Comparison of ENCODE assay signal across 1 cellular context in the genomic region with DNA sequence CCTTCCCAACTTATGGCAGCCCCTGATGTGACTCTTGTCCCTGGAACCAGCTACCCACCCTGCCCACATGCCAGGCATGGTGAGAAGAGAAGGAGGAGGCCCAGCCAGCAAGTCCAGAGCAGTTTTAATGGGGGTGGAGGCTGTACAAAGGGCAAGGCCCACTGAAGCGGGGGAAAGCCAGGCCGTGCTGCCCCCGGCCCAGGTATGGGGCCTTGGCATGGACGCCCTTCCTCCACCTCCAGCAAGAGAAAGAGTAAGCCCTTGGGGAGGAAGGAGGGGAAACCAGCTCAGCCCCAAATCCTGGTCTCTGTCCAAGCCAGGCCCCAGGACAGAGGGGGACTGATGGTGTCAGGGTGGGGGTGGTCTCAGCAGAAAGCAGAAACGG.
TF ChIP-seq lines count a peak whose summit lies in the region.

No MANE protein-coding gene starts in this region.

TF ChIP-seq in A549, 52 proteins besides CTCF, POLR2A, EP300 and RAD21:
- TF ChIP-seq TP53 (CRISPR knock-in tag; IDR thresholded peaks at IDR 0.05) (no peak), CEBPB (IDR thresholded peaks at IDR 0.05) (no peak), ZSCAN20 (CRISPR knock-in tag; IDR thresholded peaks at IDR 0.05) (no peak), FOSB (CRISPR knock-in tag; IDR thresholded peaks at IDR 0.05) (no peak), HOXB13 (CRISPR knock-in tag; IDR thresholded peaks at IDR 0.05; ENCODE audit: low read depth) (no peak), HEYL (CRISPR knock-in tag; IDR thresholded peaks at IDR 0.05) (no peak), RCOR1 (IDR thresholded peaks at IDR 0.05; ENCODE audit: low read depth, low read length) (no peak), JUN (IDR thresholded peaks at IDR 0.05) (no peak), POLR2AphosphoS2 (conservative IDR thresholded peaks at IDR 0.05; ENCODE audit: low read length) (no peak), KDM1A (IDR thresholded peaks at IDR 0.05; ENCODE audit: low read depth) (no peak), NFE2L2 (conservative IDR thresholded peaks at IDR 0.05; ENCODE audit: low read length) (no peak), ZC3H11A (IDR thresholded peaks at IDR 0.05) (no peak), NPAS2 (CRISPR knock-in tag; IDR thresholded peaks at IDR 0.05; ENCODE audit: borderline replicate concordance) (no peak)
- TF ChIP-seq, protein P1, sequence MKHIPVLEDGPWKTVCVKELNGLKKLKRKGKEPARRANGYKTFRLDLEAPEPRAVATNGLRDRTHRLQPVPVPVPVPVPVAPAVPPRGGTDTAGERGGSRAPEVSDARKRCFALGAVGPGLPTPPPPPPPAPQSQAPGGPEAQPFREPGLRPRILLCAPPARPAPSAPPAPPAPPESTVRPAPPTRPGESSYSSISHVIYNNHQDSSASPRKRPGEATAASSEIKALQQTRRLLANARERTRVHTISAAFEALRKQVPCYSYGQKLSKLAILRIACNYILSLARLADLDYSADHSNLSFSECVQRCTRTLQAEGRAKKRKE (CRISPR knock-in tag; IDR thresholded peaks at IDR 0.05; ENCODE audit: low read depth) = no peak
- TF ChIP-seq, protein P2, sequence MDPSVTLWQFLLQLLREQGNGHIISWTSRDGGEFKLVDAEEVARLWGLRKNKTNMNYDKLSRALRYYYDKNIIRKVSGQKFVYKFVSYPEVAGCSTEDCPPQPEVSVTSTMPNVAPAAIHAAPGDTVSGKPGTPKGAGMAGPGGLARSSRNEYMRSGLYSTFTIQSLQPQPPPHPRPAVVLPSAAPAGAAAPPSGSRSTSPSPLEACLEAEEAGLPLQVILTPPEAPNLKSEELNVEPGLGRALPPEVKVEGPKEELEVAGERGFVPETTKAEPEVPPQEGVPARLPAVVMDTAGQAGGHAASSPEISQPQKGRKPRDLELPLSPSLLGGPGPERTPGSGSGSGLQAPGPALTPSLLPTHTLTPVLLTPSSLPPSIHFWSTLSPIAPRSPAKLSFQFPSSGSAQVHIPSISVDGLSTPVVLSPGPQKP (IDR thresholded peaks at IDR 0.05; ENCODE audit: low read depth, low read length) = no peak
- TF ChIP-seq, protein P3, sequence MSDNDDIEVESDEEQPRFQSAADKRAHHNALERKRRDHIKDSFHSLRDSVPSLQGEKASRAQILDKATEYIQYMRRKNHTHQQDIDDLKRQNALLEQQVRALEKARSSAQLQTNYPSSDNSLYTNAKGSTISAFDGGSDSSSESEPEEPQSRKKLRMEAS (IDR thresholded peaks at IDR 0.05) = no peak
